Comparison of ENCODE assay signal across 1 cellular context in genomic region chr1:193457676-193458075, GRCh38.
TF ChIP-seq lines count a peak whose summit lies in the region.

No MANE protein-coding gene starts in this region.

TF ChIP-seq in GM23338, 12 proteins besides CTCF, POLR2A, EP300 and RAD21 (continued from another document):
- TF ChIP-seq ZNF462 (CRISPR knock-in tag; IDR thresholded peaks at IDR 0.05) (no peak), CREB1 (CRISPR knock-in tag; IDR thresholded peaks at IDR 0.05; ENCODE audit: low read depth) (no peak)
